In genomic region chr1:180267761-180268555, GRCh38 we compare ENCODE assay signal across 26 cellular contexts. TPM values are rescaled to one million over a fixed set of nuclear protein-coding genes. Genes with fewer than 3 reads are reported as not detected.
A peak's percentile ranks its signal among the peaks of the same experiment; 100 is the strongest.
DNase-seq lines count a peak whose midpoint lies in the region; ATAC-seq and TF ChIP-seq lines count a peak whose summit lies in the region.
"Had no signal": no experiment of that assay in that cellular context is flagged by ENCODE, and none has a peak within 500 bp of the region (broad histone marks: within the 10 kb centered on the region; RNA-seq: fewer than 3 reads in every experiment).

No MANE protein-coding gene starts in this region.

- no peak overlapping the region for H3K4me2 ChIP-seq in mammary epithelial cell (ENCODE audit: insufficient read depth, low read depth, low read length)
- H3K4me2 ChIP-seq: PC-9 had no signal

- no peak overlapping the region for H3K4me3 Mint-ChIP-seq in MCF 10A (ENCODE audit: unreplicated experiment)
- no peak overlapping the region for H3K4me3 Mint-ChIP-seq in type B pancreatic cell
- H3K4me3 Mint-ChIP-seq: activated CD4-positive, alpha-beta T cell treated with anti-CD3 and anti-CD28 coated beads, Interleukin-2, amount 10 ng/mL, durations not matched to agents 7 days and 5 days; CD4-positive, alpha-beta memory T cell; central memory CD8-positive, alpha-beta T cell; naive B cell had no signal

- H3K4me1 Mint-ChIP-seq in MCF 10A (ENCODE audit: insufficient read depth, unreplicated experiment) (no peaks in the 10 kb centered on the region), type B pancreatic cell (ENCODE audit: unreplicated experiment) (peaks cover 30% of the 10 kb centered on the region)
- H3K4me1 Mint-ChIP-seq: activated CD4-positive, alpha-beta T cell treated with anti-CD3 and anti-CD28 coated beads, Interleukin-2, amount 10 ng/mL, durations not matched to agents 7 days and 5 days; CD4-positive, alpha-beta memory T cell; central memory CD8-positive, alpha-beta T cell had no signal

- dilution Hi-C loops in mammary epithelial cell (cut with HindIII; ENCODE audit: low sequenced_read_pairs): no loop called here

- TF ChIP-seq CTCF in mammary epithelial cell (conservative IDR thresholded peaks at IDR 0.05 in 1 of 2, IDR thresholded peaks at IDR 0.05 in 1 of 2; ENCODE audit: extremely low read depth in 1 of 2, insufficient read depth in 1 of 2, low read depth in 1 of 2, low read length in 2 of 2) (no peak), MCF 10A (IDR thresholded peaks at IDR 0.05; ENCODE audit: unreplicated experiment) (no peak), type B pancreatic cell (conservative IDR thresholded peaks at IDR 0.05) (no peak)

- no peak overlapping the region for H3K4me3 ChIP-seq in mammary epithelial cell (replicated peaks in 1 of 3; ENCODE audit: insufficient read depth in 1 of 3, low read depth in 2 of 3, low read length in 3 of 3)
- H3K4me3 ChIP-seq in NT2/D1 (ENCODE audit: insufficient read length, low read depth): no peak overlapping the region
- H3K4me3 ChIP-seq in iPS-18a (ENCODE audit: low read length): peak overlapping the region; percentile 10
- H3K4me3 ChIP-seq: esophagus muscularis mucosa, GM12878, PC-9, tibial artery had no signal

- BruUV-seq in mammary epithelial cell (replicated peaks; lab: Mats Ljungman, UMichigan) (TSS peak; percentile 7), MCF 10A (replicated peaks; lab: Mats Ljungman, UMichigan) (no TSS peak)

- no peaks in the 10 kb centered on the region for H3K36me3 ChIP-seq in mammary epithelial cell (ENCODE audit: insufficient read depth, low read length)
- H3K36me3 ChIP-seq in NT2/D1 (ENCODE audit: insufficient read depth, insufficient read length, low read length): peaks cover under 1% of the 10 kb centered on the region
- no peaks in the 10 kb centered on the region for H3K36me3 ChIP-seq in iPS-18a (ENCODE audit: control insufficient read depth, low read depth, low read length)
- H3K36me3 ChIP-seq: tibial artery had no signal

- POLR2A ChIA-PET in MCF 10A (lab: Yijun Ruan, JAX): interaction anchor here (0.9 to 2.0 kb wide), 2 partner anchors 12 to 17 kb away, joined by 4 to 8 read pairs; no protein-coding TSS in a partner anchor

- H3K27me3 Mint-ChIP-seq in MCF 10A (ENCODE audit: insufficient read depth, unreplicated experiment): no peaks in the 10 kb centered on the region
- H3K27me3 Mint-ChIP-seq in type B pancreatic cell: peaks cover 5% of the 10 kb centered on the region
- H3K27me3 Mint-ChIP-seq: activated CD4-positive, alpha-beta T cell treated with anti-CD3 and anti-CD28 coated beads, Interleukin-2, amount 10 ng/mL, durations not matched to agents 7 days and 5 days; CD4-positive, alpha-beta memory T cell; central memory CD8-positive, alpha-beta T cell; naive B cell had no signal

- 88% methylated on average over 5 of the region's 5 CpGs for WGBS in mammary epithelial cell (ENCODE audit: low coverage, missing lambda C conversion rate)

- DNase-seq in mammary epithelial cell (no peak), MCF 10A (ENCODE audit: unreplicated experiment) (no peak), NT2/D1 (ENCODE audit: low read depth, low spot score) (no peak), type B pancreatic cell (ENCODE audit: extremely low spot score, unreplicated experiment) (peak; percentile 39)
- DNase-seq: activated CD4-positive, alpha-beta T cell treated with anti-CD3 and anti-CD28 coated beads, Interleukin-2, amount 10 ng/mL, durations not matched to agents 7 days and 5 days; activated naive CD4-positive, alpha-beta T cell treated with anti-CD3 and anti-CD28 coated beads, Interleukin-2, amount 50 U/mL, for 16 hours; CD4-positive, alpha-beta memory T cell; effector CD8-positive, alpha-beta T cell; mesendoderm; naive B cell; NCI-H1436; NCI-H69; PC-9; SIG-M5; stimulated activated naive CD8-positive, alpha-beta T cell treated with anti-CD3 and anti-CD28 coated beads, Interleukin-15, Interleukin-2, amounts not matched to agents 100 U/mL and 50 U/mL, for 24 hours had no signal

- H3K4me1 ChIP-seq in mammary epithelial cell (ENCODE audit: insufficient read depth, low read length) (peaks cover 5% of the 10 kb centered on the region), NT2/D1 (ENCODE audit: insufficient read depth, insufficient read length) (peaks cover 38% of the 10 kb centered on the region), iPS-18a (ENCODE audit: control insufficient read depth, low read depth, low read length) (peaks cover 57% of the 10 kb centered on the region)
- H3K4me1 ChIP-seq: esophagus muscularis mucosa had no signal

- ATAC-seq in GM19455 (IDR thresholded peaks at IDR 0.05; ENCODE audit: unreplicated experiment): no peak
- ATAC-seq in GM21786 (IDR thresholded peaks at IDR 0.05; ENCODE audit: unreplicated experiment): no peak
- no peak for ATAC-seq in HG02884 (IDR thresholded peaks at IDR 0.05; ENCODE audit: unreplicated experiment)
- ATAC-seq: GM12878; stimulated activated naive CD8-positive, alpha-beta T cell treated with anti-CD3 and anti-CD28 coated beads, Interleukin-15, Interleukin-2, amounts not matched to agents 100 U/mL and 50 U/mL, for 24 hours had no signal

- H3K9ac ChIP-seq in mammary epithelial cell (ENCODE audit: insufficient read depth, low read length) (no peak overlapping the region), NT2/D1 (ENCODE audit: insufficient read length, low read depth) (peak overlapping the region; percentile 25), iPS-18a (ENCODE audit: low read length) (no peak overlapping the region)

- H3K9me3 Mint-ChIP-seq in MCF 10A (ENCODE audit: unreplicated experiment) (no peaks in the 10 kb centered on the region), type B pancreatic cell (no peaks in the 10 kb centered on the region)
- H3K9me3 Mint-ChIP-seq: activated CD4-positive, alpha-beta T cell treated with anti-CD3 and anti-CD28 coated beads, Interleukin-2, amount 10 ng/mL, durations not matched to agents 7 days and 5 days; CD4-positive, alpha-beta memory T cell; central memory CD8-positive, alpha-beta T cell; naive B cell had no signal

- no peak overlapping the region for H2AFZ ChIP-seq in mammary epithelial cell (ENCODE audit: low read depth, low read length)
- H2AFZ ChIP-seq: PC-9 had no signal

- H3K79me2 ChIP-seq in mammary epithelial cell (ENCODE audit: insufficient read depth, low read length): no peaks in the 10 kb centered on the region

- CTCF ChIA-PET in mammary epithelial cell (lab: Charles Lee; ENCODE audit: low non-redundant PET): no interaction called here
- CTCF ChIA-PET in MCF 10A (lab: Yijun Ruan, JAX): interaction anchor here (0.6 to 4.3 kb wide), 9 partner anchors 7 to 1019 kb away, joined by 3 to 21 read pairs (median 3); no protein-coding TSS in a partner anchor

- H3K27me3 ChIP-seq in mammary epithelial cell (ENCODE audit: insufficient read depth, low read length) (no peaks in the 10 kb centered on the region), NT2/D1 (ENCODE audit: insufficient read depth, insufficient read length) (peaks cover 2% of the 10 kb centered on the region), iPS-18a (ENCODE audit: control insufficient read depth, insufficient read depth, low read length) (no peaks in the 10 kb centered on the region)

- no peak overlapping the region for H3K27ac ChIP-seq in mammary epithelial cell (ENCODE audit: insufficient read depth, low read depth, low read length)
- H3K27ac ChIP-seq in iPS-18a (ENCODE audit: low read length): no peak overlapping the region
- H3K27ac ChIP-seq: esophagus muscularis mucosa, PC-9, tibial artery had no signal

- H3K36me3 Mint-ChIP-seq in MCF 10A (ENCODE audit: insufficient read depth, unreplicated experiment) (peaks cover 16% of the 10 kb centered on the region), type B pancreatic cell (peaks cover 5% of the 10 kb centered on the region)
- H3K36me3 Mint-ChIP-seq: naive B cell had no signal

- no peaks in the 10 kb centered on the region for H3K9me3 ChIP-seq in mammary epithelial cell (replicated peaks; ENCODE audit: insufficient read depth, low read length)
- no peaks in the 10 kb centered on the region for H3K9me3 ChIP-seq in NT2/D1 (ENCODE audit: insufficient read depth, low read length)
- no peaks in the 10 kb centered on the region for H3K9me3 ChIP-seq in iPS-18a (ENCODE audit: control insufficient read depth, low read depth, low read length)
- H3K9me3 ChIP-seq: esophagus muscularis mucosa, tibial artery had no signal

- H4K20me1 ChIP-seq in mammary epithelial cell (ENCODE audit: insufficient read depth, low read length): no peaks in the 10 kb centered on the region

- in situ Hi-C loops in mammary epithelial cell (cut with MboI; ENCODE audit: low sequenced_read_pairs in 2 of 2): loop anchor here in 1 of 2 donors (25.0 kb wide), 1 partner anchor 894 kb away; no protein-coding TSS in a partner anchor

- H3K27ac Mint-ChIP-seq in MCF 10A (ENCODE audit: low read depth, unreplicated experiment) (no peak overlapping the region), type B pancreatic cell (peak overlapping the region; percentile 38)
- H3K27ac Mint-ChIP-seq: activated CD4-positive, alpha-beta T cell treated with anti-CD3 and anti-CD28 coated beads, Interleukin-2, amount 10 ng/mL, durations not matched to agents 7 days and 5 days; CD4-positive, alpha-beta memory T cell; naive B cell had no signal

- intact Hi-C loops in mammary epithelial cell (cut with micrococcal nuclease) (loop anchor here (5.0 kb wide), 1 partner anchor 149 kb away; no protein-coding TSS in a partner anchor), MCF 10A (cut with micrococcal nuclease) (no loop called here)

RNA-seq across cellular contexts. Expression of gene LHX4, which starts 37.9 kb away (rescaled TPM):
- total RNA-seq in mammary epithelial cell: not detected
- not detected for polyA plus RNA-seq in mammary epithelial cell
- 0.16 TPM for polyA minus RNA-seq in mammary epithelial cell
- total RNA-seq in MCF 10A (2022): 0.07 TPM in 1 of 2 replicates, not detected in the other
- total RNA-seq in type B pancreatic cell (ENCODE audit: low replicate concordance): 0.22 and 0.38 TPM in 2 replicates
- total RNA-seq: activated CD4-positive, alpha-beta T cell treated with anti-CD3 and anti-CD28 coated beads, Interleukin-2, amount 10 ng/mL, durations not matched to agents 7 days and 5 days; aorta; CD4-positive, alpha-beta memory T cell; esophagus muscularis mucosa; GM12878; skeletal muscle tissue; T-helper 1 cell treated with Interleukin-12 subunit alpha and Interleukin-12 subunit beta and Interleukin-4 antibody, amounts not matched to agents 30 ng/mL and 1 ng/mL, for 36 hours had no signal
